Comparison of ENCODE assay signal across 14 cellular contexts in the genomic region with DNA sequence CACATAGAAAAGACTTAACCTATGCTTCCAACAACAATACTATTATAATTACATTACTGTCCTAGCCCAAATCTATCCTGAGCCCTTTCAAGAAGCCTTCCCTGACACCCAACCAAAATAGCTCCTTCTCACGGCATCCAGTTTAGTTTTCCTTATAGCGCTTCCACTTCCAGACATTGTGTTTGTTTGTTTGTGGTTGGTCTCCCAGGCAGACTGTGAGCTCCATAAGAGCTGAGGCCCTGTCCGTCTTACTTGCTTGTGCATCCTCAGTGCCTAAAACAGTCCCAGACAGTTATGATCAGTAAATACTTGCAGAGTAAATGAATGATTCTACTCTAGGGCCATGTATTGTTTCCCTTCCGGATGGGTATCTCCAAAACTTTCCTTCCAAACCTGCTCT.
"Had no signal": no experiment of that assay in that cellular context is flagged by ENCODE, and none has a peak within 500 bp of the region (broad histone marks: within the 10 kb centered on the region; RNA-seq: fewer than 3 reads in every experiment).

No MANE protein-coding gene starts in this region.

- H3K27me3 ChIP-seq: adrenal gland, esophagus muscularis mucosa, sigmoid colon, stomach had no signal

- H3K4me3 ChIP-seq: adrenal gland, cardiac muscle cell, esophagus muscularis mucosa, sigmoid colon, stomach had no signal

- H3K9me3 ChIP-seq: adrenal gland, esophagus muscularis mucosa, sigmoid colon, stomach had no signal

- ATAC-seq: activated CD4-positive, alpha-beta T cell treated with anti-CD3 and anti-CD28 coated beads for 36 hours; activated T-cell treated with anti-CD3 and anti-CD28 coated beads, Interleukin-2, amount 50 U/mL, for 4 hours had no signal

- DNase-seq: activated CD4-positive, alpha-beta memory T cell treated with anti-CD3 and anti-CD28 coated beads, Interleukin-2, amount 10 ng/mL, durations not matched to agents 7 days and 5 days; activated CD4-positive, alpha-beta T cell treated with anti-CD3 and anti-CD28 coated beads for 36 hours; activated effector memory CD4-positive, alpha-beta T cell treated with Interleukin-2 at 50 U/mL for 16 hours; activated T-cell treated with anti-CD3 and anti-CD28 coated beads, Interleukin-2, amount 50 U/mL, for 4 hours; stimulated activated CD4-positive, alpha-beta T cell treated with anti-CD3 and anti-CD28 coated beads, Interleukin-12 subunit alpha, Interleukin-12 subunit beta, amount 100 ng/mL, for 4 hours; stimulated activated CD4-positive, alpha-beta T cell treated with anti-CD3 and anti-CD28 coated beads, Interleukin-2, amount 100 ng/mL, for 24 hours; stomach; T-helper 17 cell had no signal

- H3K9me3 Mint-ChIP-seq: activated CD4-positive, alpha-beta memory T cell treated with anti-CD3 and anti-CD28 coated beads, Interleukin-2, amount 10 ng/mL, durations not matched to agents 7 days and 5 days; activated naive CD4-positive, alpha-beta T cell treated with anti-CD3 and anti-CD28 coated beads, Interleukin-2, amount 50 U/mL, for 24 hours; activated T-cell treated with anti-CD3 and anti-CD28 coated beads, Interleukin-2, amount 50 U/mL, for 4 hours had no signal

- H3K4me3 Mint-ChIP-seq: activated CD4-positive, alpha-beta memory T cell treated with anti-CD3 and anti-CD28 coated beads, Interleukin-2, amount 10 ng/mL, durations not matched to agents 7 days and 5 days; activated CD4-positive, alpha-beta T cell treated with anti-CD3 and anti-CD28 coated beads for 36 hours; activated naive CD4-positive, alpha-beta T cell treated with anti-CD3 and anti-CD28 coated beads, Interleukin-2, amount 50 U/mL, for 24 hours; activated T-cell treated with anti-CD3 and anti-CD28 coated beads, Interleukin-2, amount 50 U/mL, for 4 hours; memory B cell; T-helper 17 cell had no signal

- H3K27ac ChIP-seq: cardiac muscle cell had no signal

- H3K27ac Mint-ChIP-seq: activated CD4-positive, alpha-beta memory T cell treated with anti-CD3 and anti-CD28 coated beads, Interleukin-2, amount 10 ng/mL, durations not matched to agents 7 days and 5 days; activated CD4-positive, alpha-beta T cell treated with anti-CD3 and anti-CD28 coated beads for 36 hours; memory B cell; T-helper 17 cell had no signal

- H3K36me3 ChIP-seq: adrenal gland, cardiac muscle cell, esophagus muscularis mucosa, sigmoid colon, stomach had no signal
